In the genomic region with DNA sequence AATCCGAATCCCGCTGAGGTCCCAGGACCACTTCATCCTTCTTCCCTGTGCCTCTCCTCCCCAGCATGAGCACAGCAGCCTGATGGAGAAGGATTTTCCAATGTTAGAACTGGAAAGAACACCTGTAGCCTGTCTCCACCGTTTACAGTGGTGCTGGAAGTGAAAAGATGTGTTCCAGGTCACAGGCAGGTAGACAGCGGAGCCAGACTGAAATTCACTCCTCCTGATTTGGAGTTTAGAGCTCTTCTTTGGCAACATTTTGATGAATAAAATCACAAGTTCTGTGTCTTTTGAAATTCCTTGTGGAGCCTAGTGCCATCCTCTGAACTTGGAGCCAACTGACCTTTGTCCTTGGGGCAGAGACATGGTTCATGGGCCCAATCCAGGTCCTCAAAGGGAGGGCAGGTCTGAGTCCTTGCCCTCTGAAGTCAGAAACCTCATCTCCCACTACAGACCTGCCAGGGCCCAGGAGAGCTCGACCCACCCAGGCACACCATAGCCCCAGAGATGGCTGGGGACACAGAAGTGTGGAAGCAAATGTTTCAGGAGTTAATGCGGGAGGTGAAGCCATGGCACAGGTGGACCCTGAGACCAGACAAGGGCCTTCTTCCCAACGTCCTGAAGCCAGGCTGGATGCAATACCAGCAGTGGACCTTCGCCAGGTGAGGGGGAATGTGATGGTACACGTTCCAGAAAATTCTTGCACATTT, we compare ENCODE assay signal across 28 cellular contexts. TPM values are rescaled to one million over a fixed set of nuclear protein-coding genes. Genes with fewer than 3 reads are reported as not detected.
DNase-seq lines count a peak whose midpoint lies in the region; ATAC-seq and TF ChIP-seq lines count a peak whose summit lies in the region.
"Had no signal": no experiment of that assay in that cellular context is flagged by ENCODE, and none has a peak within 500 bp of the region (broad histone marks: within the 10 kb centered on the region; RNA-seq: fewer than 3 reads in every experiment).

Gene RTP3 (plus strand): TSS at position 421 of the 710 bp plus-strand sequence. CDS start 87 bp downstream, at position 508.

- H3K36me3 ChIP-seq in SU-DHL-6 (ENCODE audit: low read length), result no peaks in the 10 kb centered on the region
- no peaks in the 10 kb centered on the region for H3K36me3 ChIP-seq in mesenchymal stem cell (ENCODE audit: control insufficient read depth in 1 of 2, insufficient read depth in 2 of 2, low read depth in 1 of 2, low read length in 2 of 2)
- H3K36me3 ChIP-seq: pancreas, transverse colon had no signal

- H3K4me1 ChIP-seq in mesenchymal stem cell (ENCODE audit: control insufficient read depth, insufficient read depth, low read depth, low read length), result peaks cover 2% of the 10 kb centered on the region
- H3K4me1 ChIP-seq: pancreas, transverse colon had no signal

- peak; percentile 38 for DNase-seq in activated CD8-positive, alpha-beta memory T cell treated with anti-CD3 and anti-CD28 coated beads for 24 hours
- DNase-seq in activated CD8-positive, alpha-beta memory T cell treated with anti-CD3 and anti-CD28 coated beads, Interleukin-2, amount 50 U/mL, for 4 hours, result no peak
- DNase-seq in mesenchymal stem cell (no peak), erythroblast (lab: John Stamatoyannopoulos, UW) (no peak), NCI-H2107 treated with DMSO at 0.1 percent for 48 hours (lab: John Stamatoyannopoulos, UW; ENCODE audit: unreplicated experiment) (no peak)
- DNase-seq in activated naive CD4-positive, alpha-beta T cell (lab: John Stamatoyannopoulos, UW), result no peak
- DNase-seq: activated CD4-positive, alpha-beta T cell treated with anti-CD3 and anti-CD28 coated beads for 48 hours; activated gamma-delta T cell; activated naive CD8-positive, alpha-beta T cell treated with anti-CD3 and anti-CD28 coated beads, Interleukin-2, amount 10 ng/mL, durations not matched to agents 7 days and 5 days; activated T-cell treated with anti-CD3 and anti-CD28 coated beads, Interleukin-2, amount 50 U/mL, for 4 hours; aorta; Calu3; immature natural killer cell; left cardiac atrium; mammary epithelial cell; NCI-H1436 treated with DMSO at 0.1 percent for 48 hours; NCI-H345; pancreas; retina; SIG-M5; stimulated activated CD4-positive, alpha-beta T cell treated with anti-CD3 and anti-CD28 coated beads, Interleukin-1b, Interleukin-23, amount 100 ng/mL, for 48 hours; SW 1271; transverse colon had no signal

- H2BK15ac ChIP-seq in mesenchymal stem cell (ENCODE audit: low read depth, poor library complexity, severe bottlenecking), result peak within 1 kb of the TSS; percentile 84

- no peak within 1 kb of the TSS for H3K4me3 ChIP-seq in SU-DHL-6 (ENCODE audit: insufficient read depth, low read length, poor library complexity, severe bottlenecking)
- no peak within 1 kb of the TSS for H3K4me3 ChIP-seq in mesenchymal stem cell (ENCODE audit: insufficient read depth in 1 of 2, low read depth in 1 of 2, low read length in 2 of 2)
- H3K4me3 ChIP-seq: pancreas, skin epidermis, transverse colon had no signal

- no peak within 1 kb of the TSS for H2AK5ac ChIP-seq in mesenchymal stem cell (ENCODE audit: low read length, severe bottlenecking)

- no peaks in the 10 kb centered on the region for H3K79me2 ChIP-seq in SU-DHL-6 (ENCODE audit: insufficient read depth, low read length)

- H2AFZ ChIP-seq in SU-DHL-6 (ENCODE audit: low read depth, low read length, severe bottlenecking), result no peak within 1 kb of the TSS
- H2AFZ ChIP-seq in mesenchymal stem cell (ENCODE audit: low read depth, low read length), result no peak within 1 kb of the TSS

- no peak for ATAC-seq in HG02970 (IDR thresholded peaks at IDR 0.05; ENCODE audit: low FRiP score, unreplicated experiment)
- ATAC-seq: activated T-cell treated with anti-CD3 and anti-CD28 coated beads, Interleukin-2, amount 50 U/mL, for 4 hours; left cardiac atrium; pancreas had no signal

- TF ChIP-seq POLR2A in erythroblast (IDR thresholded peaks at IDR 0.05; ENCODE audit: low read length), result no peak

- H4K20me1 ChIP-seq in SU-DHL-6 (ENCODE audit: low read depth, low read length), result no peaks in the 10 kb centered on the region

- no peak within 1 kb of the TSS for H3K4ac ChIP-seq in mesenchymal stem cell (ENCODE audit: low read depth in 1 of 2, low read length in 2 of 2)

- 86% methylated on average over 5 of the region's 9 CpGs for WGBS in mesenchymal stem cell

- peak within 1 kb of the TSS; percentile 38; the same call in 1 of the 2 replicates for H3K9ac ChIP-seq in SU-DHL-6 (ENCODE audit: low read length)
- no peak within 1 kb of the TSS for H3K9ac ChIP-seq in mesenchymal stem cell (ENCODE audit: low read length)
- H3K9ac ChIP-seq: KMS-11 had no signal

- no peaks in the 10 kb centered on the region for H3F3A ChIP-seq in SU-DHL-6 (ENCODE audit: insufficient read depth)

- H2BK5ac ChIP-seq in mesenchymal stem cell (ENCODE audit: low read depth, low read length, poor library complexity, severe bottlenecking), result no peak within 1 kb of the TSS

- H4K91ac ChIP-seq in mesenchymal stem cell (ENCODE audit: low read length), result peak within 1 kb of the TSS; percentile 70

- H3K9me3 ChIP-seq in SU-DHL-6 (ENCODE audit: insufficient read depth, low read length) (no peaks in the 10 kb centered on the region), mesenchymal stem cell (ENCODE audit: control insufficient read depth, low read length) (no peaks in the 10 kb centered on the region)
- H3K9me3 ChIP-seq: pancreas, transverse colon had no signal

- H4K8ac ChIP-seq in mesenchymal stem cell (ENCODE audit: low read length), result no peak within 1 kb of the TSS

- H2BK120ac ChIP-seq in mesenchymal stem cell (ENCODE audit: low read depth, low read length), result no peak within 1 kb of the TSS

- H3K18ac ChIP-seq in mesenchymal stem cell (ENCODE audit: low read depth in 1 of 2, low read length in 2 of 2), result peak within 1 kb of the TSS in 1 of 2 experiments; percentile 10

- H3K23ac ChIP-seq in mesenchymal stem cell (ENCODE audit: low read length in 2 of 2), result no peak within 1 kb of the TSS

- no peak for TF ChIP-seq CTCF in SU-DHL-6 (IDR thresholded peaks at IDR 0.05; ENCODE audit: insufficient read depth, low read length, poor library complexity, severe bottlenecking)

- H3K14ac ChIP-seq in mesenchymal stem cell (ENCODE audit: low read length in 2 of 2), result no peak within 1 kb of the TSS

- peak within 1 kb of the TSS in 1 of 2 experiments; percentile 55 for H2BK12ac ChIP-seq in mesenchymal stem cell (ENCODE audit: low read length in 2 of 2)

- H3K4me2 ChIP-seq in SU-DHL-6 (ENCODE audit: low read depth, low read length, poor library complexity, severe bottlenecking), result no peak within 1 kb of the TSS
- no peak within 1 kb of the TSS for H3K4me2 ChIP-seq in mesenchymal stem cell (ENCODE audit: low read length, poor library complexity, severe bottlenecking)
- H3K4me2 ChIP-seq: KMS-11 had no signal

- no peaks in the 10 kb centered on the region for H3K79me1 ChIP-seq in mesenchymal stem cell (replicated peaks; ENCODE audit: low read length, poor library complexity, severe bottlenecking)

- H3K9me2 ChIP-seq in SU-DHL-6 (replicated peaks; ENCODE audit: insufficient read depth, low read length), result no peaks in the 10 kb centered on the region

- H3K27ac ChIP-seq in SU-DHL-6 (ENCODE audit: low read depth, low read length) (no peak within 1 kb of the TSS), mesenchymal stem cell (ENCODE audit: low read length, poor library complexity, severe bottlenecking) (no peak within 1 kb of the TSS)
- H3K27ac ChIP-seq: 22Rv1, KMS-11, pancreas, skin epidermis had no signal

- H3K27me3 ChIP-seq in SU-DHL-6 (ENCODE audit: low read length), result no peaks in the 10 kb centered on the region
- H3K27me3 ChIP-seq in mesenchymal stem cell (ENCODE audit: control insufficient read depth in 1 of 2, insufficient read depth in 1 of 2, low read length in 2 of 2), result peaks cover 0 to 18% of the 10 kb centered on the region in 2 experiments
- H3K27me3 ChIP-seq: pancreas, transverse colon had no signal

RNA-seq across cellular contexts. Expression of gene RTP3, which starts in this region (rescaled TPM):
- not detected for polyA plus RNA-seq in mesenchymal stem cell (2013, experiment 1 of 2)
- not detected for polyA plus RNA-seq in mesenchymal stem cell (2013, experiment 2 of 2)
- polyA plus RNA-seq: aorta, immature natural killer cell, mammary epithelial cell, pancreas had no signal
